In genomic region chr14:60003991-60004390, GRCh38 we compare ENCODE assay signal across 16 cellular contexts.
"Had no signal": no experiment of that assay in that cellular context is flagged by ENCODE, and none has a peak within 500 bp of the region (broad histone marks: within the 10 kb centered on the region; RNA-seq: fewer than 3 reads in every experiment).

No MANE protein-coding gene starts in this region.

- DNase-seq: activated CD4-positive, alpha-beta T cell treated with anti-CD3 and anti-CD28 coated beads, Interleukin-2, amount 10 ng/mL, durations not matched to agents 24 days and 14 days; activated CD4-positive, CD25-positive, alpha-beta regulatory T cell; activated CD8-positive, alpha-beta memory T cell treated with anti-CD3 and anti-CD28 coated beads, Interleukin-2, amount 50 U/mL, for 4 hours; activated CD8-positive, alpha-beta T cell treated with anti-CD3 and anti-CD28 coated beads, Interleukin-2, amount 10 ng/mL, durations not matched to agents 7 days and 5 days; activated gamma-delta T cell treated with Interleukin-2 at 50 U/mL for 16 hours; brain microvascular endothelial cell; effector memory CD8-positive, alpha-beta T cell; hippocampal formation; midbrain; small intestine; stimulated activated CD4-positive, alpha-beta T cell treated with anti-CD3 and anti-CD28 coated beads, Interleukin-4, amount 100 ng/mL, for 24 hours; stimulated activated naive CD4-positive, alpha-beta T cell; SW 1271; tibial artery; uterus had no signal

- H3K9ac ChIP-seq: neural progenitor cell had no signal

- H3K27ac ChIP-seq: brain microvascular endothelial cell, neural progenitor cell, tibial artery, uterus had no signal

- H3K36me3 ChIP-seq: brain microvascular endothelial cell, neural progenitor cell, tibial artery, uterus had no signal

- H3K27me3 ChIP-seq: brain microvascular endothelial cell, neural progenitor cell, tibial artery, uterus had no signal

- FAIRE-seq: small intestine had no signal

- H3K4me1 ChIP-seq: neural progenitor cell, tibial artery, uterus had no signal

- H2AFZ ChIP-seq: neural progenitor cell had no signal

- H3K4me3 ChIP-seq: neural progenitor cell, tibial artery, uterus had no signal

- H3K9me3 ChIP-seq: tibial artery, uterus had no signal

- H3K4me2 ChIP-seq: neural progenitor cell had no signal

- ATAC-seq: activated CD8-positive, alpha-beta T cell treated with anti-CD3 and anti-CD28 coated beads, Interleukin-2, amount 10 ng/mL, durations not matched to agents 7 days and 5 days; effector memory CD8-positive, alpha-beta T cell had no signal
